In genomic region chr2:201631041-201631440, GRCh38 we compare ENCODE assay signal across 22 cellular contexts. TPM values are rescaled to one million over a fixed set of nuclear protein-coding genes. Genes with fewer than 3 reads are reported as not detected.
A peak's percentile ranks its signal among the peaks of the same experiment; 100 is the strongest.
DNase-seq lines count a peak whose midpoint lies in the region; ATAC-seq and TF ChIP-seq lines count a peak whose summit lies in the region.
"Had no signal": no experiment of that assay in that cellular context is flagged by ENCODE, and none has a peak within 500 bp of the region (broad histone marks: within the 10 kb centered on the region; RNA-seq: fewer than 3 reads in every experiment).

No MANE protein-coding gene starts in this region.

- H3K27ac ChIP-seq in transverse colon: no peak overlapping the region
- H3K27ac ChIP-seq in upper lobe of right lung: no peak overlapping the region
- H3K27ac ChIP-seq: C4-2B, HL-60 had no signal

- peak overlapping the region; percentile 30 for H3K27ac Mint-ChIP-seq in glutamatergic neuron (ENCODE audit: unreplicated experiment)
- H3K27ac Mint-ChIP-seq: CD4-positive, alpha-beta T cell; GM23338; IgD-negative memory B cell had no signal

- H3K4me3 Mint-ChIP-seq in glutamatergic neuron (ENCODE audit: unreplicated experiment): no peak overlapping the region
- H3K4me3 Mint-ChIP-seq: CD4-positive, alpha-beta T cell; GM23338; IgD-negative memory B cell had no signal

- no peaks in the 10 kb centered on the region for H3K9me3 ChIP-seq in transverse colon
- no peaks in the 10 kb centered on the region for H3K9me3 ChIP-seq in upper lobe of right lung
- H3K9me3 ChIP-seq: Caco-2 had no signal

- H3K36me3 ChIP-seq in transverse colon (peaks cover 0 to 7% (median 0%) of the 10 kb centered on the region in 4 donors), upper lobe of right lung (peaks cover 57% of the 10 kb centered on the region)

- no peak for TF ChIP-seq POLR2A in transverse colon (IDR thresholded peaks at IDR 0.05)

- ATAC-seq in upper lobe of right lung: no peak
- ATAC-seq: GM12878, GM23338, HepG2 had no signal

- TF ChIP-seq CTCF in glutamatergic neuron (IDR thresholded peaks at IDR 0.05; ENCODE audit: partially characterized antibody, unreplicated experiment) (no peak), transverse colon (IDR thresholded peaks at IDR 0.05) (no peak), upper lobe of right lung (IDR thresholded peaks at IDR 0.05) (no peak)

- in situ Hi-C loops in transverse colon (cut with MboI; ENCODE audit: low pct_ligation_motif_present in 1 of 4, low pct_unique_long_range_greater_than_20kb in 1 of 4, low sequenced_read_pairs in 3 of 4): no loop called here

- WGBS in transverse colon (ENCODE audit: low coverage in 1 of 2), 2 donors: 95 to 99% methylated on average over 6 to 8 of the region's 8 CpGs

- no peaks in the 10 kb centered on the region for H3K36me3 Mint-ChIP-seq in glutamatergic neuron (ENCODE audit: unreplicated experiment)

- H3K4me1 ChIP-seq in transverse colon: no peaks in the 10 kb centered on the region
- no peaks in the 10 kb centered on the region for H3K4me1 ChIP-seq in upper lobe of right lung
- H3K4me1 ChIP-seq: Caco-2 had no signal

- no peaks in the 10 kb centered on the region for H3K27me3 ChIP-seq in transverse colon
- no peaks in the 10 kb centered on the region for H3K27me3 ChIP-seq in upper lobe of right lung

- intact Hi-C loops in transverse colon (cut with DNase I; ENCODE audit: low total_unique reads) (no loop called here), upper lobe of right lung (cut with DNase I) (no loop called here)

- no peak for TF ChIP-seq EP300 in transverse colon (IDR thresholded peaks at IDR 0.05; ENCODE audit: low read depth)

- H3K27me3 Mint-ChIP-seq in glutamatergic neuron (ENCODE audit: unreplicated experiment): no peaks in the 10 kb centered on the region
- H3K27me3 Mint-ChIP-seq: CD4-positive, alpha-beta T cell; IgD-negative memory B cell had no signal

- DNase-seq in D341Med (ENCODE audit: low spot score) (peak; percentile 48), LHCN-M2 (ENCODE audit: low read depth) (peak; percentile 21), NCI-H82 treated with DMSO at 0.1 percent for 48 hours (lab: John Stamatoyannopoulos, UW; ENCODE audit: unreplicated experiment) (peak; percentile 98), glutamatergic neuron (peak; percentile 30), transverse colon (no peak), OCI-M2 (lab: John Stamatoyannopoulos, UW; ENCODE audit: unreplicated experiment) (no peak), DMS153 (lab: John Stamatoyannopoulos, UW) (no peak), upper lobe of right lung (no peak)
- DNase-seq: AML-193; Caco-2; CD4-positive, alpha-beta T cell; DMS53; DND-41; EL; HCEC 1CT; KBM-7 had no signal

- no peaks in the 10 kb centered on the region for H3K4me1 Mint-ChIP-seq in glutamatergic neuron (ENCODE audit: low read depth, unreplicated experiment)
- H3K4me1 Mint-ChIP-seq: GM23338, IgD-negative memory B cell had no signal

- H3K9me3 Mint-ChIP-seq in glutamatergic neuron (ENCODE audit: unreplicated experiment): peaks cover 1% of the 10 kb centered on the region
- H3K9me3 Mint-ChIP-seq: CD4-positive, alpha-beta T cell; GM23338 had no signal

- H3K4me3 ChIP-seq in transverse colon: no peak overlapping the region
- no peak overlapping the region for H3K4me3 ChIP-seq in upper lobe of right lung
- H3K4me3 ChIP-seq: GM12878, GM23338 had no signal

RNA-seq across cellular contexts. Expression of gene TMEM237, which starts 12.3 kb away (rescaled TPM):
- 92.9 and 102 TPM in 2 replicates for total RNA-seq in LHCN-M2 (2014; rRNA removed)
- 25.3 TPM for polyA plus RNA-seq in LHCN-M2 (2012)
- 68.8 TPM for total RNA-seq in glutamatergic neuron (ENCODE audit: unreplicated experiment)
- total RNA-seq in transverse colon: 1 to 10 TPM; 2.0 to 7.6 (median 4.7) TPM
- total RNA-seq in upper lobe of right lung: 13.7 TPM

Comparison
In these comparisons a context has a peak if more than half of its experiments do, and no peak if none do; other contexts are left out.
1. DNase-seq: peak in D341Med (single experiment), LHCN-M2 (single experiment), NCI-H82 treated with DMSO at 0.1 percent for 48 hours (single experiment) and glutamatergic neuron (single experiment); none in transverse colon (single experiment), OCI-M2 (single experiment), DMS153 (single experiment) and upper lobe of right lung (single experiment).